8 cellular contexts compared by ENCODE assay signal in genomic region chr5:176700239-176700847, GRCh38. TPM values are rescaled to one million over a fixed set of nuclear protein-coding genes. Genes with fewer than 3 reads are reported as not detected.
DNase-seq lines count a peak whose midpoint lies in the region; ATAC-seq and TF ChIP-seq lines count a peak whose summit lies in the region.

No MANE protein-coding gene starts in this region.

- intact Hi-C loops in sigmoid colon (cut with DNase I): no loop called here

- WGBS in sigmoid colon, 2 donors: 39 to 69% methylated on average over 16 of the region's 16 CpGs

- no peaks in the 10 kb centered on the region for H3K36me3 ChIP-seq in sigmoid colon

- DNase-seq in COR-L47 (lab: John Stamatoyannopoulos, UW): peak; percentile 34
- no peak for DNase-seq in GM13977 (ENCODE audit: low spot score)
- DNase-seq in left kidney (ENCODE audit: low read depth, low spot score): peak; percentile 79
- DNase-seq in NCI-H2029 (lab: John Stamatoyannopoulos, UW): no peak
- no peak for DNase-seq in sigmoid colon

- no peak for ATAC-seq in GM21717 (IDR thresholded peaks at IDR 0.05; ENCODE audit: unreplicated experiment)
- ATAC-seq in GM21529 (IDR thresholded peaks at IDR 0.05; ENCODE audit: unreplicated experiment): no peak

- peak; percentile 62 for TF ChIP-seq CTCF in GM13977 (IDR thresholded peaks at IDR 0.05; ENCODE audit: extremely low read depth, insufficient read depth, missing control alignments)
- TF ChIP-seq CTCF in WI38 (IDR thresholded peaks at IDR 0.05; ENCODE audit: low read depth, low read length): peak; percentile 17; the same call in 1 of the 2 replicates
- no peak for TF ChIP-seq CTCF in sigmoid colon (IDR thresholded peaks at IDR 0.05)

- in situ Hi-C loops in GM13977 (cut with MboI; ENCODE audit: low pct_unique_long_range_greater_than_20kb, low sequenced_read_pairs, unreplicated experiment): no loop called here

- H3K4me1 ChIP-seq in sigmoid colon: no peaks in the 10 kb centered on the region

- H3K4me3 ChIP-seq in WI38 (ENCODE audit: low read depth, low read length): no peak overlapping the region
- H3K4me3 ChIP-seq in sigmoid colon: no peak overlapping the region

- TF ChIP-seq POLR2A in sigmoid colon (IDR thresholded peaks at IDR 0.05): no peak

- peaks cover 6 to 65% (median 25%) of the 10 kb centered on the region in 3 donors for H3K27me3 ChIP-seq in sigmoid colon

- no peak for TF ChIP-seq EP300 in sigmoid colon (IDR thresholded peaks at IDR 0.05)

- H3K9me3 ChIP-seq in sigmoid colon: no peaks in the 10 kb centered on the region

- no peak overlapping the region for H3K27ac ChIP-seq in sigmoid colon

RNA-seq across cellular contexts. Expression of gene TSPAN17, which starts 53.1 kb away (rescaled TPM):
- 10 to 100 TPM in 2 of 4 donors, 1 to 10 TPM in 2; 7.4 to 22.4 (median 9.7) TPM for total RNA-seq in sigmoid colon
- 10 to 100 TPM; 21.7 to 37.7 (median 25.2) TPM for polyA plus RNA-seq in sigmoid colon

Comparison
In these comparisons a context has a peak if more than half of its experiments do, and no peak if none do; other contexts are left out.
1. DNase-seq: peak in COR-L47 (single experiment) and left kidney (single experiment); none in GM13977 (single experiment), NCI-H2029 (single experiment) and sigmoid colon (single experiment).
2. CTCF ChIP-seq: peak in GM13977 (single experiment) and WI38 (single experiment); none in sigmoid colon (0 of 4).